18 cellular contexts compared by ENCODE assay signal in the genomic region with DNA sequence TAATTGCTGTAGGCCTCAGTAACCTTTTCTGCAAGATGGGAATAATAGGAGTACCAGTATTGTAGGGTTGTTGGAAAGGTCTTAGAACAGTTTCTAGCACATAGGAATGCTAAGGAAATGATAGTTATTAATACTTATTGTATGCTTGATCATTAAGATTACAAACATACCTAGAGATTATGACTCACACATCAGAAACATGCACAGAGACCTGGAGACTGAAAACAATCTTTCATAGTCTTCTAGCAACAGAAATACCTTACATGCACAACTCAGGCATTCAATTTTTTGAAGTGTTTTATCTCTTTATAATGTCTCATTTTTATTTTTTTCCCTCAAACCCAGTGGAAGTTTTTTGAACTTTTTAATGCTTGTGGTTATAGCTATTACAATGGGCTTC.
DNase-seq lines count a peak whose midpoint lies in the region; ATAC-seq, FAIRE-seq and TF ChIP-seq lines count a peak whose summit lies in the region.
"Had no signal": no experiment of that assay in that cellular context is flagged by ENCODE, and none has a peak within 500 bp of the region (broad histone marks: within the 10 kb centered on the region; RNA-seq: fewer than 3 reads in every experiment).

No MANE protein-coding gene starts in this region.

- H3K27me3 ChIP-seq in HCT116 (ENCODE audit: insufficient read depth, low read length) (no peaks in the 10 kb centered on the region), RWPE2 (ENCODE audit: insufficient read depth, poor library complexity, severe bottlenecking) (no peaks in the 10 kb centered on the region), endothelial cell of umbilical vein (ENCODE audit: control insufficient read depth in 2 of 2, insufficient read depth in 2 of 2, low read length in 2 of 2) (no peaks in the 10 kb centered on the region)
- H3K27me3 ChIP-seq in CD4-positive, alpha-beta T cell (ENCODE audit: control insufficient read depth, insufficient read depth, low read length), result no peaks in the 10 kb centered on the region
- H3K27me3 ChIP-seq: SJSA1 had no signal

- RAD21 ChIA-PET in HCT116 (lab: Charles Lee; ENCODE audit: low non-redundant PET in 1 of 2, low total read pairs in 2 of 2, uncharacterized antibody in 2 of 2, unreplicated experiment in 2 of 2), result no interaction called here

- H3K4me3 ChIP-seq in HCT116 (replicated peaks in 1 of 2; ENCODE audit: low read depth in 1 of 2, low read length in 2 of 2), result no peak overlapping the region
- H3K4me3 ChIP-seq in RWPE2 (ENCODE audit: severe bottlenecking), result no peak overlapping the region
- H3K4me3 ChIP-seq in endothelial cell of umbilical vein (replicated peaks in 1 of 3; ENCODE audit: insufficient read depth in 1 of 3, low read depth in 1 of 3, low read length in 3 of 3), result no peak overlapping the region
- H3K4me3 ChIP-seq: PC-9, SJSA1 had no signal

- no peaks in the 10 kb centered on the region for H3K36me3 ChIP-seq in HCT116 (ENCODE audit: control insufficient read depth in 1 of 2, insufficient read depth in 2 of 2, low read length in 2 of 2)
- H3K36me3 ChIP-seq in RWPE2 (ENCODE audit: low read depth), result no peaks in the 10 kb centered on the region
- no peaks in the 10 kb centered on the region for H3K36me3 ChIP-seq in endothelial cell of umbilical vein (ENCODE audit: control insufficient read depth in 2 of 2, extremely low read depth in 1 of 2, insufficient read depth in 2 of 2, low read length in 2 of 2)
- H3K36me3 ChIP-seq: SJSA1 had no signal

- TF ChIP-seq POLR2A in HCT116 (IDR thresholded peaks at IDR 0.05; ENCODE audit: borderline replicate concordance, extremely low read depth, insufficient read depth, insufficient read length) (no peak), endothelial cell of umbilical vein (IDR thresholded peaks at IDR 0.05; ENCODE audit: low read depth, low read length) (no peak)

- POLR2A ChIA-PET in HCT116 (lab: Charles Lee), result no interaction called here
- POLR2A ChIA-PET in endothelial cell of umbilical vein (lab: Charles Lee), result no interaction called here
- POLR2A ChIA-PET in CD4-positive, alpha-beta T cell (lab: Charles Lee), result no interaction called here

- H3K79me2 ChIP-seq in HCT116 (ENCODE audit: insufficient read depth, low read length), result no peaks in the 10 kb centered on the region
- H3K79me2 ChIP-seq in endothelial cell of umbilical vein (ENCODE audit: control insufficient read depth, insufficient read depth, low read length), result no peaks in the 10 kb centered on the region

- dilution Hi-C loops in endothelial cell of umbilical vein (cut with MboI; ENCODE audit: extremely low pct_ligation_motif_present, low sequenced_read_pairs), result no loop called here

- H3K9ac ChIP-seq in HCT116 (ENCODE audit: low read length), result no peak overlapping the region
- no peak overlapping the region for H3K9ac ChIP-seq in endothelial cell of umbilical vein (replicated peaks; ENCODE audit: extremely low read depth, insufficient read depth, low read length)

- H3K36me3 Mint-ChIP-seq in CD4-positive, alpha-beta T cell (ENCODE audit: low read depth), result peaks cover 6% of the 10 kb centered on the region

- peak; percentile 38 for FAIRE-seq in endothelial cell of umbilical vein (lab: Jason Lieb, UNC)

- no peak overlapping the region for H3K27ac ChIP-seq in HCT116 (ENCODE audit: low read depth, low read length)
- no peak overlapping the region for H3K27ac ChIP-seq in RWPE2 (ENCODE audit: poor library complexity, severe bottlenecking)
- no peak overlapping the region for H3K27ac ChIP-seq in endothelial cell of umbilical vein (ENCODE audit: insufficient read depth, low read depth, low read length)
- H3K27ac ChIP-seq in CD4-positive, alpha-beta T cell (ENCODE audit: low read depth, low read length), result no peak overlapping the region
- H3K27ac ChIP-seq: PC-9, SJSA1 had no signal

- BruUV-seq in HCT116 (replicated peaks; lab: Mats Ljungman, UMichigan) (no TSS peak), endothelial cell of umbilical vein (replicated peaks; lab: Mats Ljungman, UMichigan) (no TSS peak)

- no peak for TF ChIP-seq RAD21 in HCT116 (IDR thresholded peaks at IDR 0.05; ENCODE audit: low read depth)

- CTCF ChIA-PET in HCT116 (lab: Charles Lee) (no interaction called here), endothelial cell of umbilical vein (lab: Charles Lee) (no interaction called here)
- CTCF ChIA-PET in CD4-positive, alpha-beta T cell (lab: Charles Lee), result no interaction called here

- DNase-seq in HCT116 (ENCODE audit: low read depth, low spot score) (no peak), RWPE2 (ENCODE audit: low spot score) (no peak), endothelial cell of umbilical vein (ENCODE audit: low read depth, low spot score) (peak; percentile 14), renal cortical epithelial cell (ENCODE audit: low read depth) (peak; percentile 21), LoVo (ENCODE audit: low spot score) (no peak)
- no peak for DNase-seq in CD4-positive, alpha-beta T cell
- DNase-seq: C1 segment of cervical spinal cord, DMS79 treated with DMSO at 0.1 percent for 48 hours, Karpas-422, NCI-H1105, NCI-H1694 treated with DMSO at 0.1 percent for 48 hours, NCI-H2227 treated with DMSO at 0.1 percent for 48 hours, NCI-H524, PC-9, SW 1271 had no signal

- H3K4me1 Mint-ChIP-seq in CD4-positive, alpha-beta T cell (ENCODE audit: low read depth), result no peaks in the 10 kb centered on the region

- no peaks in the 10 kb centered on the region for H3K27me3 Mint-ChIP-seq in CD4-positive, alpha-beta T cell

- H3K9me3 ChIP-seq in HCT116 (ENCODE audit: control insufficient read depth in 1 of 2, insufficient read depth in 1 of 2, low read depth in 1 of 2, low read length in 2 of 2) (no peaks in the 10 kb centered on the region), RWPE2 (ENCODE audit: severe bottlenecking) (no peaks in the 10 kb centered on the region), endothelial cell of umbilical vein (replicated peaks; ENCODE audit: control insufficient read depth, insufficient read depth, low read length) (no peaks in the 10 kb centered on the region)
- no peaks in the 10 kb centered on the region for H3K9me3 ChIP-seq in CD4-positive, alpha-beta T cell (ENCODE audit: control insufficient read depth, low read length)
- H3K9me3 ChIP-seq: SJSA1 had no signal

- H3K27ac Mint-ChIP-seq in CD4-positive, alpha-beta T cell, result no peak overlapping the region
- H3K27ac Mint-ChIP-seq: IgD-negative memory B cell had no signal

- intact Hi-C loops in HCT116 (cut with micrococcal nuclease) (no loop called here), endothelial cell of umbilical vein (cut with micrococcal nuclease) (no loop called here)
- intact Hi-C loops in CD4-positive, alpha-beta T cell (cut with DNase I, micrococcal nuclease), result no loop called here

- H3K4me3 Mint-ChIP-seq in CD4-positive, alpha-beta T cell, result no peak overlapping the region
- H3K4me3 Mint-ChIP-seq: IgD-negative memory B cell had no signal

- H3K9me3 Mint-ChIP-seq in CD4-positive, alpha-beta T cell, result peaks cover 11% of the 10 kb centered on the region

- peaks cover 6% of the 10 kb centered on the region; the same call in 1 of the 2 replicates for H3K9me2 ChIP-seq in HCT116 (ENCODE audit: insufficient read depth)

- H2AFZ ChIP-seq in HCT116 (ENCODE audit: low read depth, low read length, poor library complexity, severe bottlenecking) (no peak overlapping the region), endothelial cell of umbilical vein (ENCODE audit: low read depth, low read length) (no peak overlapping the region)
- H2AFZ ChIP-seq: PC-9 had no signal

- no peaks in the 10 kb centered on the region for H3K9me1 ChIP-seq in endothelial cell of umbilical vein (replicated peaks; ENCODE audit: control insufficient read depth, extremely low read depth, insufficient read depth, low read length)

- H3K4me1 ChIP-seq in HCT116 (ENCODE audit: control insufficient read depth in 1 of 2, insufficient read depth in 2 of 2, low read length in 2 of 2) (peaks cover 0 to 5% of the 10 kb centered on the region in 2 experiments; a peak in 1 of 4 replicates), RWPE2 (ENCODE audit: insufficient read depth, poor library complexity, severe bottlenecking) (peaks cover 20% of the 10 kb centered on the region), endothelial cell of umbilical vein (ENCODE audit: control insufficient read depth, extremely low read depth, insufficient read depth, low read length) (peaks cover 32% of the 10 kb centered on the region)

- H3K4me2 ChIP-seq in HCT116 (ENCODE audit: low read length) (no peak overlapping the region), endothelial cell of umbilical vein (ENCODE audit: insufficient read depth, low read length) (peak overlapping the region; percentile 51)
- H3K4me2 ChIP-seq: PC-9 had no signal

- ATAC-seq in HCT116 (peak; percentile 34; the same call in 1 of the 2 replicates), RWPE2 (ENCODE audit: low read depth) (peak; percentile 78), HG03159 (IDR thresholded peaks at IDR 0.05; ENCODE audit: unreplicated experiment) (no peak)
- ATAC-seq in CD4-positive, alpha-beta T cell (ENCODE audit: poor library complexity), result no peak

- H4K20me1 ChIP-seq in HCT116 (ENCODE audit: insufficient read depth) (no peaks in the 10 kb centered on the region), endothelial cell of umbilical vein (replicated peaks; ENCODE audit: control insufficient read depth, extremely low read depth, insufficient read depth, low read length) (no peaks in the 10 kb centered on the region)

- no peak for TF ChIP-seq CTCF in HCT116 (IDR thresholded peaks at IDR 0.05 in 2 of 3, conservative IDR thresholded peaks at IDR 0.05 in 1 of 3; ENCODE audit: borderline replicate concordance in 1 of 3, insufficient read depth in 1 of 3, low read depth in 2 of 3, low read length in 2 of 3)
- no peak for TF ChIP-seq CTCF in RWPE2 (IDR thresholded peaks at IDR 0.05; ENCODE audit: poor library complexity, severe bottlenecking)
- TF ChIP-seq CTCF in endothelial cell of umbilical vein (IDR thresholded peaks at IDR 0.05; ENCODE audit: extremely low read depth in 1 of 2, insufficient read depth in 1 of 2, low read depth in 1 of 2, low read length in 2 of 2), result no peak
- no peak for TF ChIP-seq CTCF in CD4-positive, alpha-beta T cell (IDR thresholded peaks at IDR 0.05)

TF ChIP-seq in HCT116, 20 proteins besides CTCF, POLR2A, EP300 and RAD21 (continues in another document):
- TF ChIP-seq FOSL1 (IDR thresholded peaks at IDR 0.05; ENCODE audit: low read depth), result no peak
- no peak for TF ChIP-seq EGR1 (IDR thresholded peaks at IDR 0.05; ENCODE audit: low read depth)
- no peak for TF ChIP-seq SIN3A (IDR thresholded peaks at IDR 0.05; ENCODE audit: low read depth)

TF ChIP-seq in endothelial cell of umbilical vein, 7 proteins besides CTCF, POLR2A, EP300 and RAD21 (continues in another document):
- TF ChIP-seq FOS (IDR thresholded peaks at IDR 0.05; ENCODE audit: borderline replicate concordance, insufficient read depth, low read length) (peak; percentile 34), GATA2 (IDR thresholded peaks at IDR 0.05; ENCODE audit: insufficient read depth, insufficient read length, low read depth, low read length) (peak; percentile 38), JUN (IDR thresholded peaks at IDR 0.05; ENCODE audit: borderline replicate concordance, insufficient read depth, insufficient read length, low read depth) (peak; percentile 54), MAX (IDR thresholded peaks at IDR 0.05; ENCODE audit: insufficient read depth, insufficient read length) (no peak)

Comparison
In these comparisons a context has a peak if more than half of its experiments do, and no peak if none do; other contexts are left out.
1. ATAC-seq: peak in HCT116 (single experiment) and RWPE2 (single experiment); none in HG03159 (single experiment) and CD4-positive, alpha-beta T cell (single experiment).
2. DNase-seq: peak in endothelial cell of umbilical vein (single experiment) and renal cortical epithelial cell (single experiment); none in HCT116 (single experiment), RWPE2 (single experiment), CD4-positive, alpha-beta T cell (0 of 10) and LoVo (single experiment).